In genomic region chr10:43595739-43596298, GRCh38 we compare ENCODE assay signal across 8 cellular contexts. TPM values are rescaled to one million over a fixed set of nuclear protein-coding genes. Genes with fewer than 3 reads are reported as not detected.
DNase-seq lines count a peak whose midpoint lies in the region; ATAC-seq lines count a peak whose summit lies in the region.

No MANE protein-coding gene starts in this region.

- peak overlapping the region; percentile 85 for H3K27ac Mint-ChIP-seq in activated CD4-positive, alpha-beta T cell treated with anti-CD3 and anti-CD28 coated beads, Interleukin-2, amount 10 ng/mL, durations not matched to agents 24 days and 14 days
- peak overlapping the region; percentile 10 for H3K27ac Mint-ChIP-seq in activated CD4-positive, alpha-beta memory T cell treated with anti-CD3 and anti-CD28 coated beads for 36 hours

- peaks cover 3% of the 10 kb centered on the region for H3K4me1 ChIP-seq in skeletal muscle satellite cell (ENCODE audit: control insufficient read depth, insufficient read depth, low read length)

- H3K4me1 Mint-ChIP-seq in activated CD4-positive, alpha-beta T cell treated with anti-CD3 and anti-CD28 coated beads, Interleukin-2, amount 10 ng/mL, durations not matched to agents 24 days and 14 days: peaks cover 24% of the 10 kb centered on the region
- H3K4me1 Mint-ChIP-seq in activated CD4-positive, alpha-beta memory T cell treated with anti-CD3 and anti-CD28 coated beads for 36 hours (ENCODE audit: low read depth): peaks cover 23% of the 10 kb centered on the region

- intact Hi-C loops in activated CD4-positive, alpha-beta T cell treated with anti-CD3 and anti-CD28 coated beads, Interleukin-2, amount 10 ng/mL, durations not matched to agents 24 days and 14 days (cut with micrococcal nuclease): loop anchor here (1.0 to 10.0 kb wide), 5 partner anchors 10 to 961 kb away; partner anchors contain the start of genes ZNF239, ZNF32, ZNF33B and ZNF485
- intact Hi-C loops in activated CD4-positive, alpha-beta memory T cell treated with anti-CD3 and anti-CD28 coated beads for 36 hours (cut with micrococcal nuclease): loop anchor here (1.0 to 5.0 kb wide), 3 partner anchors 10 to 454 kb away; partner anchors contain the start of gene ZNF485

- POLR2A ChIA-PET in activated CD4-positive, alpha-beta memory T cell treated with anti-CD3 and anti-CD28 coated beads for 36 hours (lab: Charles Lee): interaction anchor here (0.5 to 1.4 kb wide), 4 partner anchors 11 to 186 kb away, joined by 3 to 7 read pairs (median 3); partner anchors contain the start of gene ZNF485

- peaks cover 10% of the 10 kb centered on the region for H3K27me3 Mint-ChIP-seq in activated CD4-positive, alpha-beta T cell treated with anti-CD3 and anti-CD28 coated beads, Interleukin-2, amount 10 ng/mL, durations not matched to agents 24 days and 14 days
- peaks cover 2% of the 10 kb centered on the region for H3K27me3 Mint-ChIP-seq in activated CD4-positive, alpha-beta memory T cell treated with anti-CD3 and anti-CD28 coated beads for 36 hours

- H3K27me3 ChIP-seq in skeletal muscle satellite cell (ENCODE audit: control insufficient read depth, insufficient read depth, low read length): peaks cover 6% of the 10 kb centered on the region

- H3K4me3 Mint-ChIP-seq in activated CD4-positive, alpha-beta T cell treated with anti-CD3 and anti-CD28 coated beads, Interleukin-2, amount 10 ng/mL, durations not matched to agents 24 days and 14 days: peak overlapping the region; percentile 69
- peak overlapping the region; percentile 0 for H3K4me3 Mint-ChIP-seq in activated CD4-positive, alpha-beta memory T cell treated with anti-CD3 and anti-CD28 coated beads for 36 hours

- H3K4me3 ChIP-seq in skeletal muscle satellite cell (ENCODE audit: low read length): no peak overlapping the region

- peak; percentile 46 for ATAC-seq in HG03095 (IDR thresholded peaks at IDR 0.05; ENCODE audit: unreplicated experiment)

- H3K9me3 Mint-ChIP-seq in activated CD4-positive, alpha-beta T cell treated with anti-CD3 and anti-CD28 coated beads, Interleukin-2, amount 10 ng/mL, durations not matched to agents 24 days and 14 days: peaks cover 3% of the 10 kb centered on the region
- peaks cover 19% of the 10 kb centered on the region for H3K9me3 Mint-ChIP-seq in activated CD4-positive, alpha-beta memory T cell treated with anti-CD3 and anti-CD28 coated beads for 36 hours

- no peaks in the 10 kb centered on the region for H3K36me3 ChIP-seq in skeletal muscle satellite cell (ENCODE audit: insufficient read depth, low read length)

- H3K36me3 Mint-ChIP-seq in activated CD4-positive, alpha-beta T cell treated with anti-CD3 and anti-CD28 coated beads, Interleukin-2, amount 10 ng/mL, durations not matched to agents 24 days and 14 days (ENCODE audit: low read depth): no peaks in the 10 kb centered on the region
- peaks cover 9% of the 10 kb centered on the region for H3K36me3 Mint-ChIP-seq in activated CD4-positive, alpha-beta memory T cell treated with anti-CD3 and anti-CD28 coated beads for 36 hours

- peak overlapping the region; percentile 86 for H3K4me2 ChIP-seq in skeletal muscle satellite cell (ENCODE audit: low read length)

- CTCF ChIA-PET in activated CD4-positive, alpha-beta memory T cell treated with anti-CD3 and anti-CD28 coated beads for 36 hours (lab: Charles Lee): no interaction called here

- peaks cover 3% of the 10 kb centered on the region for H3K9me3 ChIP-seq in skeletal muscle satellite cell (replicated peaks; ENCODE audit: low read length)

- no peak overlapping the region for H3K9ac ChIP-seq in skeletal muscle satellite cell (ENCODE audit: low read depth, low read length)

- peak; percentile 73 for DNase-seq in activated CD4-positive, alpha-beta T cell treated with anti-CD3 and anti-CD28 coated beads, Interleukin-2, amount 10 ng/mL, durations not matched to agents 24 days and 14 days
- DNase-seq in activated CD4-positive, alpha-beta T cell treated with anti-CD3 and anti-CD28 coated beads, Interleukin-2, amount 50 U/mL, for 1 hour: no peak
- peak; percentile 66 for DNase-seq in activated CD4-positive, alpha-beta memory T cell treated with anti-CD3 and anti-CD28 coated beads for 36 hours
- DNase-seq in nucleus accumbens (lab: John Stamatoyannopoulos, UW): no peak
- DNase-seq in HuH-7.5 (ENCODE audit: low spot score): no peak
- no peak for DNase-seq in cerebellum (ENCODE audit: low spot score)

RNA-seq across cellular contexts. Expression of gene ZNF485, which starts 10.4 kb away (rescaled TPM):
- 7.1 and 9.2 TPM in 2 replicates for total RNA-seq in activated CD4-positive, alpha-beta T cell treated with anti-CD3 and anti-CD28 coated beads, Interleukin-2, amount 10 ng/mL, durations not matched to agents 24 days and 14 days
- 1 to 10 TPM; 4.1 to 4.7 TPM for total RNA-seq in activated CD4-positive, alpha-beta memory T cell treated with anti-CD3 and anti-CD28 coated beads for 36 hours
- total RNA-seq in skeletal muscle satellite cell (2012; rRNA removed): 5.0 and 6.1 TPM in 2 replicates
- 5.9 TPM for total RNA-seq in cerebellum

RNA-seq across cellular contexts. Expression of gene ZNF239, which starts 21.4 kb away (rescaled TPM):
- 2.5 TPM in 2 replicates for total RNA-seq in activated CD4-positive, alpha-beta T cell treated with anti-CD3 and anti-CD28 coated beads, Interleukin-2, amount 10 ng/mL, durations not matched to agents 24 days and 14 days
- 1 to 10 TPM; 1.5 to 1.7 TPM for total RNA-seq in activated CD4-positive, alpha-beta memory T cell treated with anti-CD3 and anti-CD28 coated beads for 36 hours
- 5.2 and 8.9 TPM in 2 replicates for total RNA-seq in skeletal muscle satellite cell (2012; rRNA removed)
- 14.1 TPM for total RNA-seq in cerebellum

RNA-seq across cellular contexts. Expression of gene ZNF32, which starts 52.9 kb away (rescaled TPM):
- 14.9 and 15.2 TPM in 2 replicates for total RNA-seq in activated CD4-positive, alpha-beta T cell treated with anti-CD3 and anti-CD28 coated beads, Interleukin-2, amount 10 ng/mL, durations not matched to agents 24 days and 14 days
- total RNA-seq in activated CD4-positive, alpha-beta memory T cell treated with anti-CD3 and anti-CD28 coated beads for 36 hours: 10 to 100 TPM; 12.2 to 13.5 TPM
- total RNA-seq in skeletal muscle satellite cell (2012; rRNA removed): 15.9 and 17.5 TPM in 2 replicates
- 28.5 TPM for total RNA-seq in cerebellum

Comparison
In these comparisons a context has a peak if more than half of its experiments do, and no peak if none do; other contexts are left out.
1. DNase-seq: peak in activated CD4-positive, alpha-beta T cell treated with anti-CD3 and anti-CD28 coated beads, Interleukin-2, amount 10 ng/mL, durations not matched to agents 24 days and 14 days (single experiment) and activated CD4-positive, alpha-beta memory T cell treated with anti-CD3 and anti-CD28 coated beads for 36 hours (single experiment); none in activated CD4-positive, alpha-beta T cell treated with anti-CD3 and anti-CD28 coated beads, Interleukin-2, amount 50 U/mL, for 1 hour (single experiment), nucleus accumbens (0 of 56), HuH-7.5 (single experiment) and cerebellum (single experiment).